In genomic region chr15:69224383-69224782, GRCh38 we compare ENCODE assay signal across 1 cellular context.
TF ChIP-seq lines count a peak whose summit lies in the region.

No MANE protein-coding gene starts in this region.

TF ChIP-seq in HepG2, 621 proteins besides CTCF, POLR2A, EP300 and RAD21 (continued from another document):
- TF ChIP-seq ARID4A (CRISPR knock-in tag; IDR thresholded peaks at IDR 0.05; ENCODE audit: borderline replicate concordance): peak; percentile 69; the same call in 1 of the 2 replicates
- peak; percentile 76; the same call in 1 of the 2 replicates for TF ChIP-seq SPEN (CRISPR knock-in tag; IDR thresholded peaks at IDR 0.05; ENCODE audit: low read depth)
- no peak for TF ChIP-seq ZNF230 (CRISPR knock-in tag; IDR thresholded peaks at IDR 0.05)
- no peak for TF ChIP-seq ZNF451 (CRISPR knock-in tag; IDR thresholded peaks at IDR 0.05)
- TF ChIP-seq YY1 (IDR thresholded peaks at IDR 0.05; ENCODE audit: insufficient read depth, insufficient replicate concordance, low read depth, low read length): peak; percentile 72
- peak; percentile 68; the same call in 1 of the 2 replicates for TF ChIP-seq ZFP1 (CRISPR knock-in tag; IDR thresholded peaks at IDR 0.05)
- TF ChIP-seq ZNF703 (CRISPR knock-in tag; IDR thresholded peaks at IDR 0.05; ENCODE audit: borderline replicate concordance): no peak
- TF ChIP-seq WIZ (CRISPR knock-in tag; IDR thresholded peaks at IDR 0.05): no peak
- TF ChIP-seq ZNF644 (CRISPR knock-in tag; IDR thresholded peaks at IDR 0.05; ENCODE audit: low read depth): peak; percentile 80
- TF ChIP-seq KDM6A (CRISPR knock-in tag; IDR thresholded peaks at IDR 0.05; ENCODE audit: low read depth): peak; percentile 81; the same call in 1 of the 2 replicates
- no peak for TF ChIP-seq RERE (CRISPR knock-in tag; IDR thresholded peaks at IDR 0.05; ENCODE audit: low read depth)
- TF ChIP-seq ATF1 (CRISPR knock-in tag; IDR thresholded peaks at IDR 0.05): peak; percentile 57; the same call in 1 of the 2 replicates
- no peak for TF ChIP-seq ZBTB2 (CRISPR knock-in tag; IDR thresholded peaks at IDR 0.05; ENCODE audit: low read depth)
- TF ChIP-seq ZNF605 (CRISPR knock-in tag; IDR thresholded peaks at IDR 0.05): peak; percentile 78; the same call in 1 of the 2 replicates
- TF ChIP-seq GLMP (CRISPR knock-in tag; IDR thresholded peaks at IDR 0.05; ENCODE audit: borderline replicate concordance): no peak
- 0 out of 2 replicates have a peak, but pooled peaks have one; percentile 10 for TF ChIP-seq ATF3 (CRISPR knock-in tag; IDR thresholded peaks at IDR 0.05)
- TF ChIP-seq ZIK1 (CRISPR knock-in tag; IDR thresholded peaks at IDR 0.05; ENCODE audit: borderline replicate concordance, low read depth): no peak
- TF ChIP-seq RFXANK (CRISPR knock-in tag; IDR thresholded peaks at IDR 0.05): no peak
- 0 out of 2 replicates have a peak, but pooled peaks have one; percentile 53 for TF ChIP-seq SIN3A (IDR thresholded peaks at IDR 0.05; ENCODE audit: borderline replicate concordance, low read depth, low read length)
- no peak for TF ChIP-seq RBM22 (optimal IDR thresholded peaks at IDR 0.05; ENCODE audit: low read length)
- no peak for TF ChIP-seq ZC3H13 (CRISPR knock-in tag; IDR thresholded peaks at IDR 0.05)
- no peak for TF ChIP-seq ZSCAN22 (CRISPR knock-in tag; IDR thresholded peaks at IDR 0.05)
